ENCODE assay signal across 1 cellular context in genomic region chr14:31457665-31458659, GRCh38.
TF ChIP-seq lines count a peak whose summit lies in the region.

No MANE protein-coding gene starts in this region.

TF ChIP-seq in HepG2, 621 proteins besides CTCF, POLR2A, EP300 and RAD21 (continued from another document):
- TF ChIP-seq NFAT5 (CRISPR knock-in tag; IDR thresholded peaks at IDR 0.05) (no peak), PLRG1 (conservative IDR thresholded peaks at IDR 0.05) (no peak), ZMYM3 (CRISPR knock-in tag; IDR thresholded peaks at IDR 0.05) (no peak), TFDP1 (CRISPR knock-in tag; IDR thresholded peaks at IDR 0.05; ENCODE audit: borderline replicate concordance) (no peak), CC2D1A (CRISPR knock-in tag; IDR thresholded peaks at IDR 0.05) (peak; percentile 44; the same call in 1 of the 2 replicates), POGK (CRISPR knock-in tag; conservative IDR thresholded peaks at IDR 0.05) (no peak), ZNF510 (CRISPR knock-in tag; IDR thresholded peaks at IDR 0.05; ENCODE audit: low read depth) (no peak), ZNF317 (CRISPR knock-in tag; IDR thresholded peaks at IDR 0.05) (no peak), ZNF75D (CRISPR knock-in tag; IDR thresholded peaks at IDR 0.05; ENCODE audit: borderline replicate concordance) (no peak), CERS6 (CRISPR knock-in tag; IDR thresholded peaks at IDR 0.05) (no peak), RERE (CRISPR knock-in tag; IDR thresholded peaks at IDR 0.05; ENCODE audit: low read depth) (0 out of 2 replicates have a peak, but pooled peaks have one; percentile 12), NR3C1 (CRISPR knock-in tag; IDR thresholded peaks at IDR 0.05) (no peak), RFXAP (CRISPR knock-in tag; IDR thresholded peaks at IDR 0.05; ENCODE audit: borderline replicate concordance) (no peak; the same call in 1 of the 2 replicates), SRSF4 (IDR thresholded peaks at IDR 0.05; ENCODE audit: low read depth, low read length, poor library complexity, severe bottlenecking) (no peak), ZNF552 (CRISPR knock-in tag; IDR thresholded peaks at IDR 0.05; ENCODE audit: borderline replicate concordance) (no peak), SMARCC2 (IDR thresholded peaks at IDR 0.05) (0 out of 2 replicates have a peak, but pooled peaks have one; percentile 48), ZNF44 (CRISPR knock-in tag; IDR thresholded peaks at IDR 0.05) (no peak), GZF1 (CRISPR knock-in tag; IDR thresholded peaks at IDR 0.05) (no peak), LCORL (IDR thresholded peaks at IDR 0.05) (peak; percentile 55; the same call in 1 of the 2 replicates), LCORL (CRISPR knock-in tag; IDR thresholded peaks at IDR 0.05) (peak; percentile 69), THAP7 (CRISPR knock-in tag; IDR thresholded peaks at IDR 0.05) (no peak), SNAI1 (CRISPR knock-in tag; IDR thresholded peaks at IDR 0.05; ENCODE audit: borderline replicate concordance) (no peak; the same call in 1 of the 2 replicates), XBP1 (CRISPR knock-in tag; IDR thresholded peaks at IDR 0.05) (0 out of 2 replicates have a peak, but pooled peaks have one; percentile 63), ZSCAN29 (CRISPR knock-in tag; conservative IDR thresholded peaks at IDR 0.05) (no peak), AKAP8 (CRISPR knock-in tag; IDR thresholded peaks at IDR 0.05) (no peak), SMYD3 (CRISPR knock-in tag; IDR thresholded peaks at IDR 0.05) (peak; percentile 99), ZNF12 (CRISPR knock-in tag; IDR thresholded peaks at IDR 0.05) (no peak), ZNF570 (CRISPR knock-in tag; IDR thresholded peaks at IDR 0.05; ENCODE audit: borderline replicate concordance) (no peak), SP2 (CRISPR knock-in tag; IDR thresholded peaks at IDR 0.05) (no peak; the same call in 1 of the 2 replicates), ELF3 (CRISPR knock-in tag; IDR thresholded peaks at IDR 0.05) (peak; percentile 66), CREB3 (CRISPR knock-in tag; IDR thresholded peaks at IDR 0.05) (no peak), MAFF (IDR thresholded peaks at IDR 0.05; ENCODE audit: low read depth, low read length) (peak; percentile 28; the same call in 1 of the 2 replicates), CREM (IDR thresholded peaks at IDR 0.05) (peak; percentile 58; the same call in 1 of the 2 replicates), CREM (CRISPR knock-in tag; IDR thresholded peaks at IDR 0.05) (no peak), YY1 (IDR thresholded peaks at IDR 0.05; ENCODE audit: insufficient read depth, insufficient replicate concordance, low read depth, low read length) (no peak), ZNF660 (CRISPR knock-in tag; IDR thresholded peaks at IDR 0.05; ENCODE audit: borderline replicate concordance, low read depth) (no peak), CEBPB (IDR thresholded peaks at IDR 0.05; ENCODE audit: borderline replicate concordance, low read depth, low read length) (peak; percentile 96), ZNF768 (CRISPR knock-in tag; IDR thresholded peaks at IDR 0.05) (no peak), ZNF644 (CRISPR knock-in tag; IDR thresholded peaks at IDR 0.05; ENCODE audit: low read depth) (peak; percentile 64; the same call in 1 of the 2 replicates), ZKSCAN8 (CRISPR knock-in tag; IDR thresholded peaks at IDR 0.05; ENCODE audit: borderline replicate concordance) (peak; percentile 69), HDAC6 (IDR thresholded peaks at IDR 0.05; ENCODE audit: low read depth, low read length) (no peak), KAT8 (CRISPR knock-in tag; IDR thresholded peaks at IDR 0.05) (peak; percentile 49; the same call in 1 of the 2 replicates), ZNF597 (CRISPR knock-in tag; IDR thresholded peaks at IDR 0.05) (0 out of 2 replicates have a peak, but pooled peaks have one; percentile 65), ZNF563 (CRISPR knock-in tag; IDR thresholded peaks at IDR 0.05) (no peak)
